1 cellular context compared by ENCODE assay signal in genomic region chr17:81339180-81339501, GRCh38.
A peak's percentile ranks its signal among the peaks of the same experiment; 100 is the strongest.
TF ChIP-seq lines count a peak whose summit lies in the region.

No MANE protein-coding gene starts in this region.

TF ChIP-seq in HepG2, 621 proteins besides CTCF, POLR2A, EP300 and RAD21 (continued from another document and continues in another):
- TF ChIP-seq FOXP1 (IDR thresholded peaks at IDR 0.05) (no peak), FOXP1 (CRISPR knock-in tag; IDR thresholded peaks at IDR 0.05) (peak; percentile 39; the same call in 1 of the 2 replicates), UBTF (CRISPR knock-in tag; IDR thresholded peaks at IDR 0.05) (no peak), THRA (CRISPR knock-in tag; IDR thresholded peaks at IDR 0.05; ENCODE audit: borderline replicate concordance) (no peak), ZNF616 (CRISPR knock-in tag; IDR thresholded peaks at IDR 0.05; ENCODE audit: low read depth) (no peak), SAP130 (CRISPR knock-in tag; IDR thresholded peaks at IDR 0.05; ENCODE audit: low read depth) (peak; percentile 61), HNF1A (IDR thresholded peaks at IDR 0.05; ENCODE audit: low read depth) (peak; percentile 62), HNF1A (CRISPR knock-in tag; IDR thresholded peaks at IDR 0.05; ENCODE audit: borderline replicate concordance) (no peak), YEATS2 (CRISPR knock-in tag; IDR thresholded peaks at IDR 0.05; ENCODE audit: borderline replicate concordance) (no peak), ZNF777 (CRISPR knock-in tag; IDR thresholded peaks at IDR 0.05) (no peak), ELK4 (CRISPR knock-in tag; IDR thresholded peaks at IDR 0.05; ENCODE audit: borderline replicate concordance) (no peak), ZNF878 (CRISPR knock-in tag; IDR thresholded peaks at IDR 0.05) (0 out of 2 replicates have a peak, but pooled peaks have one; percentile 20), ZNF513 (CRISPR knock-in tag; conservative IDR thresholded peaks at IDR 0.05) (no peak), TFDP1 (CRISPR knock-in tag; IDR thresholded peaks at IDR 0.05; ENCODE audit: borderline replicate concordance) (no peak), RORA (CRISPR knock-in tag; IDR thresholded peaks at IDR 0.05) (no peak), HNF1B (CRISPR knock-in tag; IDR thresholded peaks at IDR 0.05) (no peak; the same call in 1 of the 2 replicates), SKIL (CRISPR knock-in tag; IDR thresholded peaks at IDR 0.05; ENCODE audit: borderline replicate concordance) (peak; percentile 68), ATF4 (CRISPR knock-in tag; IDR thresholded peaks at IDR 0.05) (no peak), SALL2 (CRISPR knock-in tag; IDR thresholded peaks at IDR 0.05) (no peak), ZFP91 (CRISPR knock-in tag; IDR thresholded peaks at IDR 0.05; ENCODE audit: borderline replicate concordance) (peak; percentile 29; the same call in 1 of the 2 replicates), SRY (CRISPR knock-in tag; IDR thresholded peaks at IDR 0.05) (no peak), STAT5B (CRISPR knock-in tag; IDR thresholded peaks at IDR 0.05) (no peak), ZNF3 (CRISPR knock-in tag; IDR thresholded peaks at IDR 0.05) (no peak), MTERF4 (CRISPR knock-in tag; IDR thresholded peaks at IDR 0.05) (no peak), MLX (CRISPR knock-in tag; IDR thresholded peaks at IDR 0.05) (0 out of 2 replicates have a peak, but pooled peaks have one; percentile 49), ZNF713 (CRISPR knock-in tag; IDR thresholded peaks at IDR 0.05) (no peak), FOSL2 (CRISPR knock-in tag; IDR thresholded peaks at IDR 0.05) (0 out of 2 replicates have a peak, but pooled peaks have one; percentile 25), MXD1 (CRISPR knock-in tag; IDR thresholded peaks at IDR 0.05) (no peak), ZNF414 (CRISPR knock-in tag; IDR thresholded peaks at IDR 0.05) (peak; percentile 4; the same call in 1 of the 2 replicates), ASH2L (IDR thresholded peaks at IDR 0.05; ENCODE audit: insufficient read length, low read depth, low read length) (no peak)
